In genomic region chr4:109296545-109296944, GRCh38 we compare ENCODE assay signal across 25 cellular contexts. TPM values are rescaled to one million over a fixed set of nuclear protein-coding genes. Genes with fewer than 3 reads are reported as not detected.
A peak's percentile ranks its signal among the peaks of the same experiment; 100 is the strongest.
DNase-seq lines count a peak whose midpoint lies in the region; ATAC-seq and TF ChIP-seq lines count a peak whose summit lies in the region.
"Had no signal": no experiment of that assay in that cellular context is flagged by ENCODE, and none has a peak within 500 bp of the region (broad histone marks: within the 10 kb centered on the region; RNA-seq: fewer than 3 reads in every experiment).

No MANE protein-coding gene starts in this region.

- H3K56ac ChIP-seq in mesendoderm (ENCODE audit: low read length) = no peak overlapping the region

- no peaks in the 10 kb centered on the region for H3K79me1 ChIP-seq in mesendoderm (ENCODE audit: low read length)

- BruUV-seq in MCF 10A (replicated peaks; lab: Mats Ljungman, UMichigan) (no TSS peak), mammary epithelial cell (replicated peaks; lab: Mats Ljungman, UMichigan) (no TSS peak)

- no peaks in the 10 kb centered on the region for H4K20me1 ChIP-seq in mammary epithelial cell (ENCODE audit: insufficient read depth, low read length)

- intact Hi-C loops in MCF 10A (cut with micrococcal nuclease) = loop anchor here (10.0 kb wide), 1 partner anchor 222 kb away; no protein-coding TSS in a partner anchor
- intact Hi-C loops in breast epithelium (cut with DNase I; ENCODE audit: low total_unique reads) = no loop called here
- intact Hi-C loops in mammary epithelial cell (cut with micrococcal nuclease) = loop anchor here (10.0 kb wide), 2 partner anchors 222 to 612 kb away; no protein-coding TSS in a partner anchor
- intact Hi-C loops in sigmoid colon (cut with DNase I) = no loop called here

- H3K23ac ChIP-seq in mesendoderm (ENCODE audit: low read length) = no peak overlapping the region

- DNase-seq in MCF 10A (ENCODE audit: unreplicated experiment) (peak; percentile 47), breast epithelium (ENCODE audit: low spot score in 2 of 2) (no peak), mammary epithelial cell (peak; percentile 36), iris pigment epithelial cell (ENCODE audit: low read depth) (peak; percentile 51), NCI-H128 (lab: John Stamatoyannopoulos, UW; ENCODE audit: unreplicated experiment) (no peak), mesendoderm (no peak), sigmoid colon (no peak)
- no peak for DNase-seq in activated CD8-positive, alpha-beta T cell treated with anti-CD3 and anti-CD28 coated beads, Interleukin-2, amount 10 ng/mL, durations not matched to agents 7 days and 5 days
- DNase-seq: ACHN; C1 segment of cervical spinal cord; Calu3; CD8-positive, alpha-beta T cell; DMS153; GDM1; KBM-7; NCI-H1105; NCI-H1694; NCI-H2081; NCI-H2171; NCI-H524 treated with DMSO at 0.1 percent for 48 hours; NCI-H82 had no signal

- no peak overlapping the region for H4K5ac ChIP-seq in mesendoderm (ENCODE audit: low read length)

- in situ Hi-C loops in mammary epithelial cell (cut with MboI; ENCODE audit: low sequenced_read_pairs in 2 of 2) = no loop called here

- TF ChIP-seq POLR2A in breast epithelium (IDR thresholded peaks at IDR 0.05) = no peak
- no peak for TF ChIP-seq POLR2A in sigmoid colon (IDR thresholded peaks at IDR 0.05)

- CTCF ChIA-PET in MCF 10A (lab: Yijun Ruan, JAX) = interaction anchor here (1.0 to 5.3 kb wide), 4 partner anchors 460 to 614 kb away, joined by 3 to 44 read pairs (median 12); no protein-coding TSS in a partner anchor
- CTCF ChIA-PET in mammary epithelial cell (lab: Charles Lee; ENCODE audit: low non-redundant PET) = no interaction called here
- CTCF ChIA-PET in activated CD8-positive, alpha-beta T cell treated with anti-CD3 and anti-CD28 coated beads, Interleukin-2, amount 10 ng/mL, durations not matched to agents 7 days and 5 days (lab: Charles Lee) = no interaction called here

- H3K27ac Mint-ChIP-seq in MCF 10A (ENCODE audit: low read depth, unreplicated experiment) = no peak overlapping the region
- no peak overlapping the region for H3K27ac Mint-ChIP-seq in activated CD8-positive, alpha-beta T cell treated with anti-CD3 and anti-CD28 coated beads, Interleukin-2, amount 10 ng/mL, durations not matched to agents 7 days and 5 days
- H3K27ac Mint-ChIP-seq: CD8-positive, alpha-beta T cell had no signal

- H4K8ac ChIP-seq in mesendoderm (ENCODE audit: low read depth, low read length) = no peak overlapping the region

- H3K9me3 ChIP-seq in breast epithelium = no peaks in the 10 kb centered on the region
- no peaks in the 10 kb centered on the region for H3K9me3 ChIP-seq in mammary epithelial cell (replicated peaks; ENCODE audit: insufficient read depth, low read length)
- H3K9me3 ChIP-seq in sigmoid colon = no peaks in the 10 kb centered on the region

- H3K4me2 ChIP-seq in mammary epithelial cell (ENCODE audit: insufficient read depth, low read depth, low read length) = no peak overlapping the region
- H3K4me2 ChIP-seq in mesendoderm (ENCODE audit: low read length) = no peak overlapping the region

- H2AFZ ChIP-seq in mammary epithelial cell (ENCODE audit: low read depth, low read length) = no peak overlapping the region

- H2BK5ac ChIP-seq in mesendoderm (ENCODE audit: low read length) = no peak overlapping the region

- H3K79me2 ChIP-seq in mammary epithelial cell (ENCODE audit: insufficient read depth, low read length) (no peaks in the 10 kb centered on the region), mesendoderm (ENCODE audit: control insufficient read depth, insufficient read depth, low read length) (no peaks in the 10 kb centered on the region)

- H3K36me3 ChIP-seq in breast epithelium (no peaks in the 10 kb centered on the region), mammary epithelial cell (ENCODE audit: insufficient read depth, low read length) (no peaks in the 10 kb centered on the region), mesendoderm (ENCODE audit: control insufficient read depth, insufficient read depth, low read length) (no peaks in the 10 kb centered on the region), sigmoid colon (no peaks in the 10 kb centered on the region)

- no peak overlapping the region for H3K18ac ChIP-seq in mesendoderm (ENCODE audit: low read length)

- H3K4me3 Mint-ChIP-seq in MCF 10A (ENCODE audit: unreplicated experiment) = no peak overlapping the region
- no peak overlapping the region for H3K4me3 Mint-ChIP-seq in activated CD8-positive, alpha-beta T cell treated with anti-CD3 and anti-CD28 coated beads, Interleukin-2, amount 10 ng/mL, durations not matched to agents 7 days and 5 days
- H3K4me3 Mint-ChIP-seq: CD8-positive, alpha-beta T cell had no signal

- H3K9me3 Mint-ChIP-seq in MCF 10A (ENCODE audit: unreplicated experiment) = no peaks in the 10 kb centered on the region
- no peaks in the 10 kb centered on the region for H3K9me3 Mint-ChIP-seq in activated CD8-positive, alpha-beta T cell treated with anti-CD3 and anti-CD28 coated beads, Interleukin-2, amount 10 ng/mL, durations not matched to agents 7 days and 5 days (ENCODE audit: insufficient read depth)
- H3K9me3 Mint-ChIP-seq: CD8-positive, alpha-beta T cell had no signal

- H3K9ac ChIP-seq in mammary epithelial cell (ENCODE audit: insufficient read depth, low read length) (no peak overlapping the region), mesendoderm (ENCODE audit: low read length) (no peak overlapping the region)

- POLR2A ChIA-PET in MCF 10A (lab: Yijun Ruan, JAX) = no interaction called here
- POLR2A ChIA-PET in activated CD8-positive, alpha-beta T cell treated with anti-CD3 and anti-CD28 coated beads, Interleukin-2, amount 10 ng/mL, durations not matched to agents 7 days and 5 days (lab: Charles Lee) = no interaction called here

- no peaks in the 10 kb centered on the region for H3K4me1 Mint-ChIP-seq in MCF 10A (ENCODE audit: insufficient read depth, unreplicated experiment)
- peaks cover 5% of the 10 kb centered on the region for H3K4me1 Mint-ChIP-seq in activated CD8-positive, alpha-beta T cell treated with anti-CD3 and anti-CD28 coated beads, Interleukin-2, amount 10 ng/mL, durations not matched to agents 7 days and 5 days (ENCODE audit: low read depth)

- H3K27me3 Mint-ChIP-seq in MCF 10A (ENCODE audit: insufficient read depth, unreplicated experiment) = no peaks in the 10 kb centered on the region
- H3K27me3 Mint-ChIP-seq in activated CD8-positive, alpha-beta T cell treated with anti-CD3 and anti-CD28 coated beads, Interleukin-2, amount 10 ng/mL, durations not matched to agents 7 days and 5 days (ENCODE audit: low read depth) = peaks cover 52% of the 10 kb centered on the region

- TF ChIP-seq CTCF in MCF 10A (IDR thresholded peaks at IDR 0.05; ENCODE audit: unreplicated experiment) = no peak
- no peak for TF ChIP-seq CTCF in breast epithelium (IDR thresholded peaks at IDR 0.05)
- no peak for TF ChIP-seq CTCF in mammary epithelial cell (conservative IDR thresholded peaks at IDR 0.05 in 1 of 2, IDR thresholded peaks at IDR 0.05 in 1 of 2; ENCODE audit: extremely low read depth in 1 of 2, insufficient read depth in 1 of 2, low read depth in 1 of 2, low read length in 2 of 2)
- no peak for TF ChIP-seq CTCF in sigmoid colon (IDR thresholded peaks at IDR 0.05)

- WGBS in mammary epithelial cell (ENCODE audit: low coverage, missing lambda C conversion rate) = 44% methylated on average over 2 of the region's 2 CpGs
- WGBS in mesendoderm (ENCODE audit: extremely low coverage, insufficient coverage, low lambda C conversion rate) = no CpG with 5 or more reads among the region's 2 CpGs
- 96 to 99% methylated on average over 2 of the region's 2 CpGs for WGBS in sigmoid colon, 2 donors

- no peaks in the 10 kb centered on the region for H3K36me3 Mint-ChIP-seq in MCF 10A (ENCODE audit: insufficient read depth, unreplicated experiment)
- no peaks in the 10 kb centered on the region for H3K36me3 Mint-ChIP-seq in activated CD8-positive, alpha-beta T cell treated with anti-CD3 and anti-CD28 coated beads, Interleukin-2, amount 10 ng/mL, durations not matched to agents 7 days and 5 days (ENCODE audit: low read depth)
- H3K36me3 Mint-ChIP-seq: CD8-positive, alpha-beta T cell had no signal

- peaks cover 0 to under 1% of the 10 kb centered on the region in 2 donors for H3K4me1 ChIP-seq in breast epithelium
- H3K4me1 ChIP-seq in mammary epithelial cell (ENCODE audit: insufficient read depth, low read length) = no peaks in the 10 kb centered on the region
- H3K4me1 ChIP-seq in mesendoderm (ENCODE audit: control insufficient read depth, low read depth, low read length) = no peaks in the 10 kb centered on the region
- H3K4me1 ChIP-seq in sigmoid colon = peaks cover 0 to 3% (median 2%) of the 10 kb centered on the region in 4 donors

- H3K4ac ChIP-seq in mesendoderm (ENCODE audit: low read depth, low read length) = no peak overlapping the region

- no peak overlapping the region for H2BK120ac ChIP-seq in mesendoderm (ENCODE audit: low read depth, low read length)

- H3K27me3 ChIP-seq in breast epithelium (peaks cover 0 to 9% of the 10 kb centered on the region in 2 donors), mammary epithelial cell (ENCODE audit: insufficient read depth, low read length) (peaks cover 16% of the 10 kb centered on the region), mesendoderm (ENCODE audit: insufficient read depth, low read length, poor library complexity) (peaks cover 3% of the 10 kb centered on the region), sigmoid colon (peaks cover 6 to 47% (median 18%) of the 10 kb centered on the region in 3 donors)

- no peak overlapping the region for H2AK5ac ChIP-seq in mesendoderm (ENCODE audit: low read length)

- dilution Hi-C loops in mammary epithelial cell (cut with HindIII; ENCODE audit: low sequenced_read_pairs) = no loop called here

- ATAC-seq in activated CD8-positive, alpha-beta T cell treated with anti-CD3 and anti-CD28 coated beads, Interleukin-2, amount 10 ng/mL, durations not matched to agents 7 days and 5 days = no peak
- ATAC-seq: CD8-positive, alpha-beta T cell; HepG2; Panc1; SK-N-SH treated with all-trans-retinoic acid at 6 μM for 48 hours had no signal

- H3K27ac ChIP-seq in breast epithelium = no peak overlapping the region
- no peak overlapping the region for H3K27ac ChIP-seq in mammary epithelial cell (ENCODE audit: insufficient read depth, low read depth, low read length)
- no peak overlapping the region for H3K27ac ChIP-seq in mesendoderm (ENCODE audit: low read depth, low read length)
- no peak overlapping the region for H3K27ac ChIP-seq in sigmoid colon
- H3K27ac ChIP-seq: 22Rv1 had no signal

- H3K4me3 ChIP-seq in breast epithelium = no peak overlapping the region
- H3K4me3 ChIP-seq in mammary epithelial cell (replicated peaks in 1 of 3; ENCODE audit: insufficient read depth in 1 of 3, low read depth in 2 of 3, low read length in 3 of 3) = no peak overlapping the region
- no peak overlapping the region for H3K4me3 ChIP-seq in mesendoderm (ENCODE audit: low read length)
- H3K4me3 ChIP-seq in sigmoid colon = no peak overlapping the region

- no peak overlapping the region for H2BK15ac ChIP-seq in mesendoderm (replicated peaks; ENCODE audit: low read depth)

- no peak for TF ChIP-seq EP300 in sigmoid colon (IDR thresholded peaks at IDR 0.05)

RNA-seq across cellular contexts. Expression of gene COL25A1, which starts 5.9 kb away (rescaled TPM):
- total RNA-seq in MCF 10A (2022) (not detected in 2 replicates), breast epithelium (10 to 100 TPM in 1 of 3 donors, 1 to 10 TPM in 2; 2.6 to 11.0 (median 2.8) TPM), mammary epithelial cell (under 1 TPM in 1 of 2 donors, not detected in 1; under 0.01 TPM), sigmoid colon (1 to 10 TPM in 1 of 4 donors, under 1 TPM in 3; 0.36 to 1.4 (median 0.62) TPM)
- polyA plus RNA-seq in mammary epithelial cell (not detected), sigmoid colon (under 1 TPM in 1 of 3 donors, not detected in 2; 0.15 TPM)
- polyA minus RNA-seq in mammary epithelial cell = not detected
- not detected for total RNA-seq in activated CD8-positive, alpha-beta T cell treated with anti-CD3 and anti-CD28 coated beads, Interleukin-2, amount 10 ng/mL, durations not matched to agents 7 days and 5 days
- polyA plus RNA-seq in mesendoderm (2013, experiment 1 of 2) = 0.59 TPM
- polyA plus RNA-seq in mesendoderm (2013, experiment 2 of 2) = 0.97 TPM
- total RNA-seq: Calu3, HepG2 had no signal
- polyA plus RNA-seq: HepG2 had no signal

Comparison
In these comparisons a context has a peak if more than half of its experiments do, and no peak if none do; other contexts are left out.
1. DNase-seq: peak in MCF 10A (single experiment), mammary epithelial cell (single experiment) and iris pigment epithelial cell (single experiment); none in breast epithelium (0 of 2), NCI-H128 (single experiment), activated CD8-positive, alpha-beta T cell treated with anti-CD3 and anti-CD28 coated beads, Interleukin-2, amount 10 ng/mL, durations not matched to agents 7 days and 5 days (single experiment), mesendoderm (single experiment) and sigmoid colon (single experiment).
2. intact Hi-C loops: an anchor here in MCF 10A (10.0 kb wide) and mammary epithelial cell (10.0 kb wide); none called in breast epithelium and sigmoid colon.